Comparison of ENCODE assay signal across 12 cellular contexts in genomic region chr7:130886438-130887135, GRCh38.
A peak's percentile ranks its signal among the peaks of the same experiment; 100 is the strongest.
DNase-seq lines count a peak whose midpoint lies in the region; ATAC-seq and TF ChIP-seq lines count a peak whose summit lies in the region.
"Had no signal": no experiment of that assay in that cellular context is flagged by ENCODE, and none has a peak within 500 bp of the region (broad histone marks: within the 10 kb centered on the region; RNA-seq: fewer than 3 reads in every experiment).

No MANE protein-coding gene starts in this region.

- peak overlapping the region; percentile 38 for H3K9ac ChIP-seq in PC-3 (ENCODE audit: low read length)

- H3K4me2 ChIP-seq in PC-3 (ENCODE audit: low read length), result peak overlapping the region; percentile 52

- POLR2A ChIA-PET in PC-3 (lab: Charles Lee; ENCODE audit: unreplicated experiment), result interaction anchor here (0.5 to 0.6 kb wide), 2 partner anchors 26 to 189 kb away, joined by 3 to 4 read pairs; no protein-coding TSS in a partner anchor

- ATAC-seq in PC-3, result no peak
- no peak for ATAC-seq in effector memory CD8-positive, alpha-beta T cell (replicated peaks)
- ATAC-seq in GM21423 (IDR thresholded peaks at IDR 0.05; ENCODE audit: unreplicated experiment), result no peak
- no peak for ATAC-seq in HG03045 (IDR thresholded peaks at IDR 0.05; ENCODE audit: unreplicated experiment)

- H3K4me1 ChIP-seq in ACC112 (ENCODE audit: control insufficient read depth, insufficient read depth, low read length, unreplicated experiment), result peaks cover 95% of the 10 kb centered on the region
- peaks cover 64% of the 10 kb centered on the region for H3K4me1 ChIP-seq in PC-3 (ENCODE audit: insufficient read depth, low read length)

- no peaks in the 10 kb centered on the region for H3K9me3 Mint-ChIP-seq in effector memory CD8-positive, alpha-beta T cell
- no peaks in the 10 kb centered on the region for H3K9me3 Mint-ChIP-seq in progenitor cell of endocrine pancreas (ENCODE audit: low read depth)
- H3K9me3 Mint-ChIP-seq: naive B cell had no signal

- peaks cover 22% of the 10 kb centered on the region for H3F3A ChIP-seq in PC-3 (ENCODE audit: low read length, unreplicated experiment)

- peak overlapping the region; percentile 78 to 83 for H3K27ac Mint-ChIP-seq in effector memory CD8-positive, alpha-beta T cell
- H3K27ac Mint-ChIP-seq in progenitor cell of endocrine pancreas, result no peak overlapping the region

- intact Hi-C loops in PC-3 (cut with micrococcal nuclease), result no loop called here

- no peak overlapping the region for H2AFZ ChIP-seq in ACC112 (ENCODE audit: low read length, unreplicated experiment)
- H2AFZ ChIP-seq in PC-3 (ENCODE audit: low read length), result no peak overlapping the region

- DNase-seq in PC-3 (no peak), myocyte (ENCODE audit: low read depth) (peak; percentile 55), progenitor cell of endocrine pancreas (ENCODE audit: low spot score, unreplicated experiment) (no peak), ureter (ENCODE audit: low spot score) (no peak)
- DNase-seq in effector memory CD8-positive, alpha-beta T cell, result no peak
- DNase-seq: aorta, COR-L47, naive B cell had no signal

- H3K9me2 ChIP-seq in PC-3 (replicated peaks; ENCODE audit: low read length), result no peaks in the 10 kb centered on the region

- H3K27me3 ChIP-seq in ACC112 (ENCODE audit: insufficient read depth, low read length) (no peaks in the 10 kb centered on the region), PC-3 (ENCODE audit: low read length) (no peaks in the 10 kb centered on the region)
- H3K27me3 ChIP-seq: MG63 had no signal

- peaks cover 100% of the 10 kb centered on the region for H3K36me3 Mint-ChIP-seq in effector memory CD8-positive, alpha-beta T cell (ENCODE audit: insufficient read depth)
- H3K36me3 Mint-ChIP-seq in progenitor cell of endocrine pancreas (ENCODE audit: insufficient read depth), result no peaks in the 10 kb centered on the region

- CTCF ChIA-PET in PC-3 (lab: Charles Lee), result no interaction called here

- peaks cover 14% of the 10 kb centered on the region for H4K20me1 ChIP-seq in PC-3 (ENCODE audit: low read length)

- H3K27me3 Mint-ChIP-seq in effector memory CD8-positive, alpha-beta T cell, result no peaks in the 10 kb centered on the region
- H3K27me3 Mint-ChIP-seq in progenitor cell of endocrine pancreas, result no peaks in the 10 kb centered on the region
- H3K27me3 Mint-ChIP-seq: naive B cell had no signal

- no TSS peak for BruUV-seq in PC-3 (replicated peaks; lab: Mats Ljungman, UMichigan)

- H3K27ac ChIP-seq in ACC112 (ENCODE audit: low read depth, low read length), result peak overlapping the region; percentile 99
- peak overlapping the region; percentile 80 for H3K27ac ChIP-seq in PC-3 (ENCODE audit: low read length)

- peaks cover 29 to 30% of the 10 kb centered on the region in 2 donors for H3K4me1 Mint-ChIP-seq in effector memory CD8-positive, alpha-beta T cell (ENCODE audit: low read depth in 2 of 2)
- H3K4me1 Mint-ChIP-seq in progenitor cell of endocrine pancreas (ENCODE audit: low read depth), result peaks cover 20% of the 10 kb centered on the region

- peak overlapping the region; percentile 35 for H3K4me3 ChIP-seq in ACC112 (ENCODE audit: low read depth, low read length)
- no peak overlapping the region for H3K4me3 ChIP-seq in PC-3 (ENCODE audit: low read length)
- H3K4me3 ChIP-seq: MG63 had no signal

- TF ChIP-seq CTCF in PC-3 (conservative IDR thresholded peaks at IDR 0.05; ENCODE audit: low read depth, low read length) (no peak), progenitor cell of endocrine pancreas (IDR thresholded peaks at IDR 0.05; ENCODE audit: unreplicated experiment) (no peak)

- H3K79me2 ChIP-seq in ACC112 (ENCODE audit: control insufficient read depth, insufficient read depth, low read length, unreplicated experiment) (peaks cover 91% of the 10 kb centered on the region), PC-3 (ENCODE audit: low read length) (peaks cover 97% of the 10 kb centered on the region)

- no peak overlapping the region for H3K4me3 Mint-ChIP-seq in effector memory CD8-positive, alpha-beta T cell
- H3K4me3 Mint-ChIP-seq in progenitor cell of endocrine pancreas (ENCODE audit: low read depth), result no peak overlapping the region

- H3K9me3 ChIP-seq in PC-3 (ENCODE audit: low read length), result no peaks in the 10 kb centered on the region
- H3K9me3 ChIP-seq: MG63 had no signal

- H3K36me3 ChIP-seq in ACC112 (ENCODE audit: insufficient read depth, low read length) (peaks cover 52% of the 10 kb centered on the region), PC-3 (ENCODE audit: low read depth, low read length) (peaks cover 80% of the 10 kb centered on the region)
